ENCODE assay signal across 26 cellular contexts in the genomic region with DNA sequence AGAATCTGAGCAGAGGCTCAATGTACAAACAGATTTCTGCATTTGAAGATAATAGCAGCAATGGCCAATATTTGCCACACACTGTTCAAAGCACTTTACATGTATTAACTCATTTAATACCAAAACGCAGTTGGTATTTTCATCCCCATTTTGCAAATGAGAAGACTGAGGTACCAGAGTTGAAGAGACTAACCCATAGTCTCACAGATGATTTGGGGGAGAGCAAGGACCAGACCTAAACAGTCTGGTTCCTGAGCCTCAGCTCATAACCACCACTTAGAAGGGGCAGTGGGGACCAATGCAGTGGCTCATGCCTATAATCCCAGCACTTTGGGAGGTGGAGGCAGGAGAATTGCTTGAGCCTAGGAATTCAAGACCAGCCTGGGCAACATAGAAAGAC. TPM values are rescaled to one million over a fixed set of nuclear protein-coding genes. Genes with fewer than 3 reads are reported as not detected.
DNase-seq lines count a peak whose midpoint lies in the region; ATAC-seq, FAIRE-seq and TF ChIP-seq lines count a peak whose summit lies in the region.
"Had no signal": no experiment of that assay in that cellular context is flagged by ENCODE, and none has a peak within 500 bp of the region (broad histone marks: within the 10 kb centered on the region; RNA-seq: fewer than 3 reads in every experiment).

No MANE protein-coding gene starts in this region.

- CTCF ChIA-PET in HepG2 (lab: Yijun Ruan, JAX; ENCODE audit: low intra/inter-chr PET ratio, low total read pairs): no interaction called here

- TF ChIP-seq RAD21 in HepG2 (CRISPR knock-in tag; IDR thresholded peaks at IDR 0.05): no peak

- TF ChIP-seq POLR2A in HepG2 (IDR thresholded peaks at IDR 0.05; ENCODE audit: insufficient read depth in 1 of 2, low read depth in 2 of 2, low read length in 2 of 2) (no peak), right lobe of liver (IDR thresholded peaks at IDR 0.05) (no peak)

- H3K9ac ChIP-seq in HepG2 (ENCODE audit: insufficient read depth, low read depth, low read length): no peak overlapping the region
- H3K9ac ChIP-seq in BLaER1 treated with 17β-estradiol and CSF1 and Interleukin-3, amounts not matched to agents 10 nM and 100 nM: no peak overlapping the region

- TF ChIP-seq CTCF in HepG2 (CRISPR knock-in tag; IDR thresholded peaks at IDR 0.05) (no peak), right lobe of liver (IDR thresholded peaks at IDR 0.05) (no peak), neutrophil (IDR thresholded peaks at IDR 0.05) (no peak)

- no peaks in the 10 kb centered on the region for H3K27me3 Mint-ChIP-seq in central memory CD8-positive, alpha-beta T cell
- H3K27me3 Mint-ChIP-seq: B cell; CD4-positive, CD25-positive, alpha-beta regulatory T cell had no signal

- intact Hi-C loops in HepG2 (cut with micrococcal nuclease; ENCODE audit: unreplicated experiment): loop anchor here (5.0 kb wide), 1 partner anchor 363 kb away; no protein-coding TSS in a partner anchor
- intact Hi-C loops in right lobe of liver (cut with DNase I): no loop called here

- DNase-seq in HepG2 (ENCODE audit: low spot score) (no peak), right lobe of liver (no peak), urothelium cell line (ENCODE audit: low spot score) (no peak)
- DNase-seq in central memory CD8-positive, alpha-beta T cell (ENCODE audit: low spot score in 2 of 2): no peak
- DNase-seq in stimulated activated CD4-positive, alpha-beta T cell treated with anti-CD3 and anti-CD28 coated beads, Interleukin-12 subunit alpha, Interleukin-12 subunit beta, amount 100 ng/mL, for 4 hours: no peak
- DNase-seq: 8988T; AML-193; C1 segment of cervical spinal cord; Calu3; CD4-positive, alpha-beta memory T cell; CD4-positive, CD25-positive, alpha-beta regulatory T cell; CD8-positive, alpha-beta memory T cell; COR-L47; DMS79 treated with DMSO at 0.1 percent for 48 hours had no signal

- no peaks in the 10 kb centered on the region for H3K9me3 Mint-ChIP-seq in central memory CD8-positive, alpha-beta T cell
- H3K9me3 Mint-ChIP-seq: CD4-positive, alpha-beta memory T cell; CD4-positive, CD25-positive, alpha-beta regulatory T cell; CD8-positive, alpha-beta memory T cell had no signal

- POLR2A ChIA-PET in HepG2 (lab: Yijun Ruan, JAX): interaction anchor here (1.2 to 2.2 kb wide), 3 partner anchors 12 to 360 kb away, joined by 3 to 33 read pairs (median 3); partner anchors contain the start of genes CCL20 and MFF

- no peak for FAIRE-seq in HepG2 (lab: Jason Lieb, UNC)
- no peak for FAIRE-seq in urothelium cell line (lab: Jason Lieb, UNC)
- FAIRE-seq: A204.1, D721Med, G401.6, GM12878, GM12892, GM18507, GM19239 had no signal

- H3K27ac Mint-ChIP-seq in central memory CD8-positive, alpha-beta T cell (ENCODE audit: low read depth): peak overlapping the region; percentile 69
- H3K27ac Mint-ChIP-seq: B cell; CD4-positive, alpha-beta memory T cell; CD4-positive, CD25-positive, alpha-beta regulatory T cell; CD8-positive, alpha-beta memory T cell had no signal

- H3K4me3 ChIP-seq in HepG2 (replicated peaks in 1 of 3; ENCODE audit: insufficient read depth in 1 of 3, low read depth in 2 of 3, low read length in 3 of 3): 0 out of 6 replicates have a peak overlapping the region, but pooled peaks of 1 of the 3 experiments have one; percentile 13
- no peak overlapping the region for H3K4me3 ChIP-seq in right lobe of liver
- no peak overlapping the region for H3K4me3 ChIP-seq in BLaER1 treated with 17β-estradiol and CSF1 and Interleukin-3, amounts not matched to agents 10 nM and 100 nM
- no peak overlapping the region for H3K4me3 ChIP-seq in neutrophil (ENCODE audit: low read depth in 1 of 2, low read length in 1 of 2)
- H3K4me3 ChIP-seq: GM12878 had no signal

- no peaks in the 10 kb centered on the region for H4K20me1 ChIP-seq in HepG2 (ENCODE audit: insufficient read depth, low read length)
- no peaks in the 10 kb centered on the region for H4K20me1 ChIP-seq in BLaER1 treated with 17β-estradiol and CSF1 and Interleukin-3, amounts not matched to agents 10 nM and 100 nM

- WGBS in HepG2 (ENCODE audit: low lambda C conversion rate): 71% methylated on average over 1 of the region's 1 CpG
- 90% methylated on average over 1 of the region's 1 CpG for WGBS in right lobe of liver (ENCODE audit: insufficient coverage, low coverage, low lambda C conversion rate, missing lambda C conversion rate)

- no peaks in the 10 kb centered on the region for H3K4me1 Mint-ChIP-seq in central memory CD8-positive, alpha-beta T cell

- H3K27ac ChIP-seq in HepG2 (ENCODE audit: extremely low read length, insufficient read depth, low read length): peak overlapping the region; percentile 56
- H3K27ac ChIP-seq in right lobe of liver: peak overlapping the region in 1 of 3 donors; percentile 11
- H3K27ac ChIP-seq in BLaER1 treated with 17β-estradiol and CSF1 and Interleukin-3, amounts not matched to agents 10 nM and 100 nM: peak overlapping the region in 3 of 11 experiments; percentile 8 to 17 (median 11); a peak in 6 of 22 replicates
- peak overlapping the region; percentile 66 for H3K27ac ChIP-seq in neutrophil

- in situ Hi-C loops in HepG2 (cut with HindIII; ENCODE audit: extremely low pct_ligation_motif_present, low pct_unique_long_range_greater_than_20kb): no loop called here

- H3K36me3 ChIP-seq in HepG2 (replicated peaks in 1 of 2; ENCODE audit: control insufficient read depth in 1 of 2, insufficient read depth in 2 of 2, low read length in 2 of 2): no peaks in the 10 kb centered on the region
- no peaks in the 10 kb centered on the region for H3K36me3 ChIP-seq in right lobe of liver
- no peaks in the 10 kb centered on the region for H3K36me3 ChIP-seq in BLaER1 treated with 17β-estradiol and CSF1 and Interleukin-3, amounts not matched to agents 10 nM and 100 nM
- no peaks in the 10 kb centered on the region for H3K36me3 ChIP-seq in neutrophil

- peak overlapping the region; percentile 60 for H3K4me2 ChIP-seq in HepG2 (ENCODE audit: low read depth, low read length)
- H3K4me2 ChIP-seq in BLaER1 treated with 17β-estradiol and CSF1 and Interleukin-3, amounts not matched to agents 10 nM and 100 nM: peak overlapping the region in 6 of 11 experiments; percentile 37 to 87 (median 66); a peak in 7 of 22 replicates

- H3K9me3 ChIP-seq in HepG2 (ENCODE audit: low read length): no peaks in the 10 kb centered on the region
- no peaks in the 10 kb centered on the region for H3K9me3 ChIP-seq in right lobe of liver
- no peaks in the 10 kb centered on the region for H3K9me3 ChIP-seq in BLaER1 treated with 17β-estradiol and CSF1 and Interleukin-3, amounts not matched to agents 10 nM and 100 nM (replicated peaks in 1 of 11)
- no peaks in the 10 kb centered on the region for H3K9me3 ChIP-seq in neutrophil

- TF ChIP-seq EP300 in HepG2 (IDR thresholded peaks at IDR 0.05; ENCODE audit: low read depth in 2 of 2, low read length in 2 of 2) (no peak), HepG2 (CRISPR knock-in tag; IDR thresholded peaks at IDR 0.05; ENCODE audit: borderline replicate concordance) (no peak)

- H3K79me2 ChIP-seq in HepG2 (ENCODE audit: insufficient read depth, low read length): no peaks in the 10 kb centered on the region

- H2AFZ ChIP-seq in HepG2 (ENCODE audit: low read length): no peak overlapping the region

- H3K27me3 ChIP-seq in HepG2 (ENCODE audit: control insufficient read depth in 1 of 2, insufficient read depth in 2 of 2, low read length in 2 of 2) (no peaks in the 10 kb centered on the region), right lobe of liver (no peaks in the 10 kb centered on the region), neutrophil (no peaks in the 10 kb centered on the region)
- H3K27me3 ChIP-seq in BLaER1 treated with 17β-estradiol and CSF1 and Interleukin-3, amounts not matched to agents 10 nM and 100 nM: no peaks in the 10 kb centered on the region

- no TSS peak for BruUV-seq in HepG2 (replicated peaks; lab: Mats Ljungman, UMichigan)

- H3K4me1 ChIP-seq in HepG2 (ENCODE audit: insufficient read depth, low read length) (peaks cover 79% of the 10 kb centered on the region), right lobe of liver (peaks cover 0 to 48% (median 14%) of the 10 kb centered on the region in 4 donors), neutrophil (ENCODE audit: control insufficient read depth in 1 of 2, insufficient read depth in 1 of 2, low read depth in 1 of 2, low read length in 1 of 2) (peaks cover 81 to 82% of the 10 kb centered on the region in 2 experiments)
- peaks cover 35 to 100% (median 83%) of the 10 kb centered on the region in 10 experiments for H3K4me1 ChIP-seq in BLaER1 treated with 17β-estradiol and CSF1 and Interleukin-3, amounts not matched to agents 10 nM and 100 nM

- peaks cover 2% of the 10 kb centered on the region for H3K36me3 Mint-ChIP-seq in central memory CD8-positive, alpha-beta T cell (ENCODE audit: insufficient read depth)
- H3K36me3 Mint-ChIP-seq: CD14-positive monocyte; CD4-positive, alpha-beta memory T cell; CD4-positive, CD25-positive, alpha-beta regulatory T cell; CD8-positive, alpha-beta memory T cell had no signal

- H3K4me3 Mint-ChIP-seq in central memory CD8-positive, alpha-beta T cell: no peak overlapping the region
- H3K4me3 Mint-ChIP-seq: B cell; CD14-positive monocyte; CD4-positive, alpha-beta memory T cell; CD4-positive, CD25-positive, alpha-beta regulatory T cell; CD8-positive, alpha-beta memory T cell had no signal

- ATAC-seq in HepG2 (no peak), right lobe of liver (no peak), HG03135 (IDR thresholded peaks at IDR 0.05; ENCODE audit: unreplicated experiment) (no peak)
- no peak for ATAC-seq in central memory CD8-positive, alpha-beta T cell (replicated peaks; ENCODE audit: extremely low read depth, poor library complexity, severe bottlenecking)
- ATAC-seq: GM12878 had no signal

RNA-seq across cellular contexts. Expression of gene AGFG1, which starts 18.1 kb away (rescaled TPM):
- total RNA-seq in HepG2 (2016; rRNA removed; fragmentation: Illumina TruSeq; extraction: Trizol) (145 and 187 TPM in 2 replicates), right lobe of liver (10 to 100 TPM; 25.2 to 70.0 (median 39.5) TPM)
- total RNA-seq in HepG2 (2016; cell fraction: cytosol; rRNA removed; fragmentation: Illumina TruSeq; extraction: Trizol; ENCODE audit: low read depth): 43.0 and 45.7 TPM in 2 replicates
- 137 and 182 TPM in 2 replicates for total RNA-seq in HepG2 (2016; cell fraction: insoluble cytoplasmic fraction; rRNA removed; fragmentation: Illumina TruSeq; extraction: Trizol)
- total RNA-seq in HepG2 (2016; cell fraction: membrane; rRNA removed; fragmentation: Illumina TruSeq; extraction: Trizol): 97.9 and 106 TPM in 2 replicates
- total RNA-seq in HepG2 (2016; cell fraction: nucleus; rRNA removed; fragmentation: Illumina TruSeq; extraction: Trizol): 81.6 and 96.2 TPM in 2 replicates
- polyA plus RNA-seq in HepG2 (2011; rRNA removed): 133 and 168 TPM in 2 replicates
- 117 and 131 TPM in 2 replicates for polyA plus RNA-seq in HepG2 (2011; cell fraction: cytosol; rRNA removed)
- 69.2 and 88.9 TPM in 2 replicates for polyA plus RNA-seq in HepG2 (2011; cell fraction: nucleus; rRNA removed)
- polyA plus RNA-seq in HepG2 (2012): 64.4 and 70.1 TPM in 2 replicates
- 18.9 and 21.0 TPM in 2 replicates for polyA plus RNA-seq in HepG2 (2016; cell fraction: cytosol; fragmentation: Illumina TruSeq; extraction: Trizol; ENCODE audit: low read depth)
- polyA plus RNA-seq in HepG2 (2016; cell fraction: insoluble cytoplasmic fraction; fragmentation: Illumina TruSeq; extraction: Trizol; ENCODE audit: low read depth): 159 and 174 TPM in 2 replicates
- polyA plus RNA-seq in HepG2 (2016; cell fraction: membrane; fragmentation: Illumina TruSeq; extraction: Trizol; ENCODE audit: low read depth): 58.1 and 62.3 TPM in 2 replicates
- polyA plus RNA-seq in HepG2 (2016; cell fraction: nucleus; fragmentation: Illumina TruSeq; extraction: Trizol; ENCODE audit: insufficient read depth, low read depth): 104 and 107 TPM in 2 replicates
- 354 and 508 TPM in 2 replicates for polyA minus RNA-seq in HepG2 (2011; rRNA and poly(A)+ RNA removed; ENCODE audit: low replicate concordance)
- polyA minus RNA-seq in HepG2 (2011; cell fraction: cytosol; rRNA and poly(A)+ RNA removed): 133 and 147 TPM in 2 replicates
- polyA minus RNA-seq in HepG2 (2011; cell fraction: nucleus; rRNA and poly(A)+ RNA removed): 117 TPM in 2 replicates
